Comparison of ENCODE assay signal across 12 cellular contexts in genomic region chr16:12092347-12092882, GRCh38.
DNase-seq lines count a peak whose midpoint lies in the region; ATAC-seq, FAIRE-seq and TF ChIP-seq lines count a peak whose summit lies in the region.
"Had no signal": no experiment of that assay in that cellular context is flagged by ENCODE, and none has a peak within 500 bp of the region (broad histone marks: within the 10 kb centered on the region; RNA-seq: fewer than 3 reads in every experiment).

No MANE protein-coding gene starts in this region.

- no peak for TF ChIP-seq POLR2A in HepG2 (IDR thresholded peaks at IDR 0.05; ENCODE audit: insufficient read depth in 1 of 2, low read depth in 2 of 2, low read length in 2 of 2)
- TF ChIP-seq POLR2A in right lobe of liver (IDR thresholded peaks at IDR 0.05) = no peak

- H3K36me3 Mint-ChIP-seq in WTC11 (no peaks in the 10 kb centered on the region), natural killer cell (no peaks in the 10 kb centered on the region), Calu3 (ENCODE audit: insufficient read depth, unreplicated experiment) (no peaks in the 10 kb centered on the region)

- H3K9ac ChIP-seq in HepG2 (ENCODE audit: insufficient read depth, low read depth, low read length) = no peak overlapping the region

- H3K27me3 Mint-ChIP-seq in WTC11 (ENCODE audit: low read depth) = peaks cover 38% of the 10 kb centered on the region
- H3K27me3 Mint-ChIP-seq in natural killer cell (ENCODE audit: low read depth in 2 of 2) = no peaks in the 10 kb centered on the region
- no peaks in the 10 kb centered on the region for H3K27me3 Mint-ChIP-seq in Calu3 (ENCODE audit: unreplicated experiment)

- H3K9me3 ChIP-seq in HepG2 (ENCODE audit: low read length) (no peaks in the 10 kb centered on the region), right lobe of liver (no peaks in the 10 kb centered on the region)
- H3K9me3 ChIP-seq: heart right ventricle, spleen, tibial nerve had no signal

- POLR2A ChIA-PET in HepG2 (lab: Yijun Ruan, JAX) (no interaction called here), WTC11 (lab: Charles Lee) (interaction anchor here (0.7 kb wide), 1 partner anchor 24 kb away, joined by 3 read pairs; no protein-coding TSS in a partner anchor)

- peak overlapping the region; percentile 33 for H3K4me2 ChIP-seq in HepG2 (ENCODE audit: low read depth, low read length)

- H2AFZ ChIP-seq in HepG2 (ENCODE audit: low read length) = no peak overlapping the region

- H3K27me3 ChIP-seq in HepG2 (ENCODE audit: control insufficient read depth in 1 of 2, insufficient read depth in 2 of 2, low read length in 2 of 2) (no peaks in the 10 kb centered on the region), right lobe of liver (no peaks in the 10 kb centered on the region), kidney epithelial cell (ENCODE audit: control insufficient read depth, insufficient read depth, low read length) (no peaks in the 10 kb centered on the region)
- H3K27me3 ChIP-seq: heart right ventricle, spleen, tibial nerve had no signal

- BruUV-seq in HepG2 (replicated peaks; lab: Mats Ljungman, UMichigan) (no TSS peak), Calu3 (replicated peaks; lab: Mats Ljungman, UMichigan) (no TSS peak)

- H3K27ac Mint-ChIP-seq in WTC11 (peak overlapping the region; percentile 78), natural killer cell (no peak overlapping the region), Calu3 (ENCODE audit: unreplicated experiment) (no peak overlapping the region)

- no peak for TF ChIP-seq CTCF in HepG2 (CRISPR knock-in tag; IDR thresholded peaks at IDR 0.05)
- no peak for TF ChIP-seq CTCF in right lobe of liver (IDR thresholded peaks at IDR 0.05)
- no peak for TF ChIP-seq CTCF in WTC11 (IDR thresholded peaks at IDR 0.05)
- TF ChIP-seq CTCF in kidney epithelial cell (IDR thresholded peaks at IDR 0.05; ENCODE audit: insufficient read depth, low read length, poor library complexity, severe bottlenecking) = no peak
- no peak for TF ChIP-seq CTCF in natural killer cell (IDR thresholded peaks at IDR 0.05)
- TF ChIP-seq CTCF in Calu3 (IDR thresholded peaks at IDR 0.05; ENCODE audit: unreplicated experiment) = no peak

- H3K9me3 Mint-ChIP-seq in WTC11 (no peaks in the 10 kb centered on the region), natural killer cell (no peaks in the 10 kb centered on the region), Calu3 (ENCODE audit: low read depth, unreplicated experiment) (no peaks in the 10 kb centered on the region)

- H3K4me1 Mint-ChIP-seq in WTC11 (peaks cover 77% of the 10 kb centered on the region), natural killer cell (peaks cover 21 to 24% of the 10 kb centered on the region in 2 donors), Calu3 (ENCODE audit: low read depth, unreplicated experiment) (peaks cover 43% of the 10 kb centered on the region)

- intact Hi-C loops in HepG2 (cut with micrococcal nuclease; ENCODE audit: unreplicated experiment) (loop anchor here (10.0 kb wide), 1 partner anchor 252 kb away; no protein-coding TSS in a partner anchor), right lobe of liver (cut with DNase I) (loop anchor here in 1 of 2 donors (10.0 kb wide), 1 partner anchor 162 kb away; no protein-coding TSS in a partner anchor), natural killer cell (cut with micrococcal nuclease) (loop anchor here (10.0 kb wide), 1 partner anchor 1362 kb away; no protein-coding TSS in a partner anchor), Calu3 (cut with micrococcal nuclease; ENCODE audit: unreplicated experiment) (no loop called here)

- FAIRE-seq in HepG2 (lab: Jason Lieb, UNC) = peak; percentile 15

- H3K79me2 ChIP-seq in HepG2 (ENCODE audit: insufficient read depth, low read length) = no peaks in the 10 kb centered on the region

- CTCF ChIA-PET in HepG2 (lab: Yijun Ruan, JAX; ENCODE audit: low intra/inter-chr PET ratio, low total read pairs) = interaction anchor here (1.2 kb wide), 1 partner anchor 92 kb away, joined by 3 read pairs; no protein-coding TSS in a partner anchor
- CTCF ChIA-PET in WTC11 (lab: Charles Lee) = no interaction called here
- CTCF ChIA-PET in Calu3 (lab: Charles Lee) = interaction anchor here (0.7 kb wide), 1 partner anchor 179 kb away, joined by 3 read pairs; no protein-coding TSS in a partner anchor

- TF ChIP-seq EP300 in HepG2 (IDR thresholded peaks at IDR 0.05; ENCODE audit: low read depth in 2 of 2, low read length in 2 of 2) = no peak
- no peak for TF ChIP-seq EP300 in HepG2 (CRISPR knock-in tag; IDR thresholded peaks at IDR 0.05; ENCODE audit: borderline replicate concordance)

- no peaks in the 10 kb centered on the region for H4K20me1 ChIP-seq in HepG2 (ENCODE audit: insufficient read depth, low read length)

- H3K4me1 ChIP-seq in HepG2 (ENCODE audit: insufficient read depth, low read length) (peaks cover 51% of the 10 kb centered on the region), right lobe of liver (peaks cover 0 to 23% (median 11%) of the 10 kb centered on the region in 4 donors)

- in situ Hi-C loops in HepG2 (cut with HindIII; ENCODE audit: extremely low pct_ligation_motif_present, low pct_unique_long_range_greater_than_20kb) = no loop called here

- no peaks in the 10 kb centered on the region for H3K36me3 ChIP-seq in HepG2 (replicated peaks in 1 of 2; ENCODE audit: control insufficient read depth in 1 of 2, insufficient read depth in 2 of 2, low read length in 2 of 2)
- no peaks in the 10 kb centered on the region for H3K36me3 ChIP-seq in right lobe of liver
- no peaks in the 10 kb centered on the region for H3K36me3 ChIP-seq in kidney epithelial cell (ENCODE audit: control insufficient read depth, insufficient read depth, low read length)
- H3K36me3 ChIP-seq: heart right ventricle, tibial nerve had no signal

- no peak overlapping the region for H3K4me3 Mint-ChIP-seq in WTC11
- H3K4me3 Mint-ChIP-seq in natural killer cell = no peak overlapping the region
- H3K4me3 Mint-ChIP-seq in Calu3 (ENCODE audit: low read depth, unreplicated experiment) = no peak overlapping the region

- ATAC-seq in HepG2 (no peak), right lobe of liver (no peak), WTC11 (no peak; the same call in 1 of the 2 replicates), natural killer cell (no peak), GM19397 (IDR thresholded peaks at IDR 0.05; ENCODE audit: unreplicated experiment) (no peak)
- ATAC-seq: heart right ventricle had no signal

- WGBS in HepG2 (ENCODE audit: low lambda C conversion rate) = 59% methylated on average over 7 of the region's 7 CpGs
- WGBS in right lobe of liver (ENCODE audit: insufficient coverage, low coverage, low lambda C conversion rate, missing lambda C conversion rate) = 79% methylated on average over 7 of the region's 7 CpGs

- H3K4me3 ChIP-seq in HepG2 (replicated peaks in 1 of 3; ENCODE audit: insufficient read depth in 1 of 3, low read depth in 2 of 3, low read length in 3 of 3) (no peak overlapping the region), right lobe of liver (no peak overlapping the region), kidney epithelial cell (ENCODE audit: low read depth, low read length) (no peak overlapping the region)
- H3K4me3 ChIP-seq: heart right ventricle, spleen, tibial nerve had no signal

- no peak for TF ChIP-seq RAD21 in HepG2 (CRISPR knock-in tag; IDR thresholded peaks at IDR 0.05)

- peak overlapping the region; percentile 13 for H3K27ac ChIP-seq in HepG2 (ENCODE audit: extremely low read length, insufficient read depth, low read length)
- H3K27ac ChIP-seq in right lobe of liver = no peak overlapping the region
- H3K27ac ChIP-seq: spleen had no signal

- DNase-seq in HepG2 (ENCODE audit: low spot score) (peak; percentile 38), right lobe of liver (no peak), WTC11 (ENCODE audit: low spot score) (no peak), kidney epithelial cell (ENCODE audit: low read depth) (peak; percentile 86), natural killer cell (no peak), NCI-H2227 treated with DMSO at 0.1 percent for 48 hours (lab: John Stamatoyannopoulos, UW) (no peak), Calu3 (no peak)
- DNase-seq: heart right ventricle, SIG-M5 had no signal

TF ChIP-seq in WTC11, 78 proteins besides CTCF, POLR2A, EP300 and RAD21 (continues in another document):
- TF ChIP-seq TP53 (CRISPR knock-in tag; IDR thresholded peaks at IDR 0.05) (no peak), ZBTB21 (CRISPR knock-in tag; IDR thresholded peaks at IDR 0.05; ENCODE audit: borderline replicate concordance) (no peak), ZNF138 (CRISPR knock-in tag; conservative IDR thresholded peaks at IDR 0.05) (no peak), NR2C2 (CRISPR knock-in tag; IDR thresholded peaks at IDR 0.05) (no peak), SP1 (CRISPR knock-in tag; conservative IDR thresholded peaks at IDR 0.05) (no peak), OVOL2 (CRISPR knock-in tag; IDR thresholded peaks at IDR 0.05; ENCODE audit: borderline replicate concordance) (no peak)
- TF ChIP-seq, protein P1, sequence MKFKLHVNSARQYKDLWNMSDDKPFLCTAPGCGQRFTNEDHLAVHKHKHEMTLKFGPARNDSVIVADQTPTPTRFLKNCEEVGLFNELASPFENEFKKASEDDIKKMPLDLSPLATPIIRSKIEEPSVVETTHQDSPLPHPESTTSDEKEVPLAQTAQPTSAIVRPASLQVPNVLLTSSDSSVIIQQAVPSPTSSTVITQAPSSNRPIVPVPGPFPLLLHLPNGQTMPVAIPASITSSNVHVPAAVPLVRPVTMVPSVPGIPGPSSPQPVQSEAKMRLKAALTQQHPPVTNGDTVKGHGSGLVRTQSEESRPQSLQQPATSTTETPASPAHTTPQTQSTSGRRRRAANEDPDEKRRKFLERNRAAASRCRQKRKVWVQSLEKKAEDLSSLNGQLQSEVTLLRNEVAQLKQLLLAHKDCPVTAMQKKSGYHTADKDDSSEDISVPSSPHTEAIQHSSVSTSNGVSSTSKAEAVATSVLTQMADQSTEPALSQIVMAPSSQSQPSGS (CRISPR knock-in tag; IDR thresholded peaks at IDR 0.05; ENCODE audit: borderline replicate concordance, low read depth) = no peak
- TF ChIP-seq, protein P2, sequence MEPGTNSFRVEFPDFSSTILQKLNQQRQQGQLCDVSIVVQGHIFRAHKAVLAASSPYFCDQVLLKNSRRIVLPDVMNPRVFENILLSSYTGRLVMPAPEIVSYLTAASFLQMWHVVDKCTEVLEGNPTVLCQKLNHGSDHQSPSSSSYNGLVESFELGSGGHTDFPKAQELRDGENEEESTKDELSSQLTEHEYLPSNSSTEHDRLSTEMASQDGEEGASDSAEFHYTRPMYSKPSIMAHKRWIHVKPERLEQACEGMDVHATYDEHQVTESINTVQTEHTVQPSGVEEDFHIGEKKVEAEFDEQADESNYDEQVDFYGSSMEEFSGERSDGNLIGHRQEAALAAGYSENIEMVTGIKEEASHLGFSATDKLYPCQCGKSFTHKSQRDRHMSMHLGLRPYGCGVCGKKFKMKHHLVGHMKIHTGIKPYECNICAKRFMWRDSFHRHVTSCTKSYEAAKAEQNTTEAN (CRISPR knock-in tag; IDR thresholded peaks at IDR 0.05) = no peak

Comparison
In these comparisons a context has a peak if more than half of its experiments do, and no peak if none do; other contexts are left out.
1. DNase-seq: peak in HepG2 (single experiment) and kidney epithelial cell (single experiment); none in right lobe of liver (0 of 3), WTC11 (single experiment), natural killer cell (single experiment), NCI-H2227 treated with DMSO at 0.1 percent for 48 hours (single experiment) and Calu3 (single experiment).